In the genomic region with DNA sequence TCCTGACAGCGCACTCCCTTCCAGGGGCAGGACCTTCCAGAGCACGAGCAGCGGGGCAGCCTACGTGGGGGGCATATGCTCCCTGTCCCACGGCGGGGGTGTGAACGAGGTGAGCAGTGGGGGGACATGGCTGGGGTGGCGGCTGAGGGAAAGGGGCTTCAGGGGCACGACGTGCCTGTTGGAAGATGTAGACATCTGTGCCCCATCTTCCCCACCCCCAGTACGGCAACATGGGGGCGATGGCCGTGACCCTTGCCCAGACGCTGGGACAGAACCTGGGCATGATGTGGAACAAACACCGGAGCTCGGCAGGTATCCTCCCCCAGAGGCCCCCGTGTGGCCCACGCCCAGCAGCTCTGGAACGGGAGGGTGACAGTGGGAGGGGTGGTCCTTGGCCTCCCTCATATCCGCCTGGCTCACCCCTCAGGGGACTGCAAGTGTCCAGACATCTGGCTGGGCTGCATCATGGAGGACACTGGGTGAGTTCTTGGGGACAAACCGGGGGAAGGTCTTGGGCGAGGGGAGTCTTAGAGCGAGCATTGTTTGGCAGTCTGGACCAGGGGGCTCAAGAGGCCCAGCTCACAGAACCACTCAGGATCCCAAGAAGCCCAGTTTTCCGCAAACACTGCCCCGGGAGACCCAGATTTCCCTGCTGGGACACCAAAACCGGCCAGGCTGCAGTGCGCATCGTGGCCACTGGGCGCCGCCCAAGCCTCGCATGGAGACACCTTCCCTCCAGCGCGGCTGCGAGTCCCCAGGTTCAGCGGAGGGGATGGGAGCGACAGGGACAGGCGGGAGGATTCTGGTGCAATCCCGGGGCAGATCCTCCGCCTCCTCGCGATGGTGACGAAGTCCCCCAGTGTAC, we compare ENCODE assay signal across 1 cellular context.
TF ChIP-seq lines count a peak whose summit lies in the region.

No MANE protein-coding gene starts in this region.

TF ChIP-seq in HepG2, 621 proteins besides CTCF, POLR2A, EP300 and RAD21 (continued from another document and continues in another):
- TF ChIP-seq, protein P1, sequence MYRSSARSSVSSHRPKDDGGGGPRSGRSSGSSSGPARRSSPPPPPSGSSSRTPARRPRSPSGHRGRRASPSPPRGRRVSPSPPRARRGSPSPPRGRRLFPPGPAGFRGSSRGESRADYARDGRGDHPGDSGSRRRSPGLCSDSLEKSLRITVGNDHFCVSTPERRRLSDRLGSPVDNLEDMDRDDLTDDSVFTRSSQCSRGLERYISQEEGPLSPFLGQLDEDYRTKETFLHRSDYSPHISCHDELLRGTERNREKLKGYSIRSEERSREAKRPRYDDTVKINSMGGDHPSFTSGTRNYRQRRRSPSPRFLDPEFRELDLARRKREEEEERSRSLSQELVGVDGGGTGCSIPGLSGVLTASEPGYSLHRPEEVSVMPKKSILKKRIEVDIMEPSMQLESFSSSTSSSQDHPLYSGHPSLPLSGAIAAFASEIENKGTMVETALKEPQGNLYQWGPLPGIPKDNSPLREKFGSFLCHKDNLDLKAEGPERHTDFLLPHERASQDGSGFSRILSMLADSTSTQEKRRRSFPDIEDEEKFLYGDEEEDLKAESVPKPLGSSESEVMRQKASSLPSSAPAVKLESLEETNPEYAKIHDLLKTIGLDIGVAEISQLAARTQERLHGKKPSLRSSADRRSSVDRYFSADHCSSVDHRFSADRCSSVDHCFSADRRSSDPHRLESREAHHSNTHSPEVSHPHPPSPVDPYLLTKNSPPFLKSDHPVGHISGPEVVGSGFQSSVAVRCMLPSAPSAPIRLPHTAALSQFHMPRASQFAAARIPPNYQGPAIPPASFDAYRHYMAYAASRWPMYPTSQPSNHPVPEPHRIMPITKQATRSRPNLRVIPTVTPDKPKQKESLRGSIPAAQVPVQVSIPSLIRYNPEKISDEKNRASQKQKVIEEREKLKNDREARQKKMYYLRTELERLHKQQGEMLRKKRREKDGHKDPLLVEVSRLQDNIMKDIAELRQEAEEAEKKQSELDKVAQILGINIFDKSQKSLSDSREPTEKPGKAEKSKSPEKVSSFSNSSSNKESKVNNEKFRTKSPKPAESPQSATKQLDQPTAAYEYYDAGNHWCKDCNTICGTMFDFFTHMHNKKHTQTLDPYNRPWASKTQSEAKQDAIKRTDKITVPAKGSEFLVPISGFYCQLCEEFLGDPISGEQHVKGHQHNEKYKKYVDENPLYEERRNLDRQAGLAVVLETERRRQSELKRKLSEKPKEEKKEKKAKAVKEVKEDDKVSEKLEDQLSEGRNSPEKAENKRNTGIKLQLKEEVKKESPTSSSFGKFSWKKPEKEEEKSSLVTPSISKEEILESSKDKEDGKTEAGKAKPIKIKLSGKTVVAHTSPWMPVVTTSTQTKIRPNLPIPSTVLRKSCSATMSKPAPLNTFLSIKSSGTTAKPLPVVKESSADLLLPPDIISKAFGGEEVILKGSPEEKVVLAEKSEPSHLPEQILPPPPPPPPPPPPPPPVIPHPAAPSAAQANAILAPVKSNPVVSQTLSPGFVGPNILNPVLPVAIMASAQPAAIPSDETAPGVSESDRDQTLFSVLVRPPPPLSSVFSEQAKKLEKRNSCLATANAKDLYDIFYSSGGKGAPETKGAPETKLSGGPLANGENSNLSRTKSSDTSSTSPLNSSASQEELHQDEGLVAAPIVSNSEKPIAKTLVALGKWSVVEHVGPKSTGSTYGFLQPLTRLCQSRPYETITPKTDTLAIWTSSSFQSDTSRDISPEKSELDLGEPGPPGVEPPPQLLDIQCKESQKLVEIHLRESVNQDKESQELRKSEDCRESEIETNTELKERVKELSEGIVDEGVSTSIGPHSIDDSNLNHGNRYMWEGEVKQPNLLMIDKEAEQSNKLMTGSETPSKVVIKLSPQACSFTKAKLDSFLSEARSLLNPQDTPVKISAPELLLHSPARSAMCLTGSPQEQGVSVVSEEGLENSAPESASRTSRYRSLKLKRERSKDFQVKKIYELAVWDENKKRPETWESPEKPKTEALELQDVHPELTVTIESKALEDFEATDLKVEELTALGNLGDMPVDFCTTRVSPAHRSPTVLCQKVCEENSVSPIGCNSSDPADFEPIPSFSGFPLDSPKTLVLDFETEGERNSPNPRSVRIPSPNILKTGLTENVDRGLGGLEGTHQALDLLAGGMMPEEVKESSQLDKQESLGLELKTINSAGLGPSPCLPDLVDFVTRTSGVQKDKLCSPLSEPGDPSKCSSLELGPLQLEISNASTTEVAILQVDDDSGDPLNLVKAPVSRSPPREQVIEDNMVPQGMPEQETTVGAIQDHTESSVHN (CRISPR knock-in tag; IDR thresholded peaks at IDR 0.05): no peak
- TF ChIP-seq HNRNPUL1 (IDR thresholded peaks at IDR 0.05; ENCODE audit: low read depth, low read length) (no peak), ZNF333 (CRISPR knock-in tag; IDR thresholded peaks at IDR 0.05; ENCODE audit: borderline replicate concordance) (no peak), SMAD1 (CRISPR knock-in tag; IDR thresholded peaks at IDR 0.05; ENCODE audit: borderline replicate concordance, low read depth) (no peak), ZNF205 (CRISPR knock-in tag; IDR thresholded peaks at IDR 0.05) (no peak), CBX2 (IDR thresholded peaks at IDR 0.05; ENCODE audit: low read depth, low read length) (no peak), CBX2 (CRISPR knock-in tag; IDR thresholded peaks at IDR 0.05; ENCODE audit: low read depth) (no peak), MAFF (IDR thresholded peaks at IDR 0.05; ENCODE audit: low read depth, low read length) (no peak), ATF7-NPFF (CRISPR knock-in tag; IDR thresholded peaks at IDR 0.05; ENCODE audit: low read depth) (no peak), ZNF577 (CRISPR knock-in tag; IDR thresholded peaks at IDR 0.05; ENCODE audit: borderline replicate concordance, low read depth) (no peak), U2AF1 (optimal IDR thresholded peaks at IDR 0.05; ENCODE audit: low read depth, low read length) (no peak), ZFYVE20 (CRISPR knock-in tag; IDR thresholded peaks at IDR 0.05; ENCODE audit: borderline replicate concordance, low read depth) (no peak), SALL2 (CRISPR knock-in tag; IDR thresholded peaks at IDR 0.05) (peak; percentile 16), ZNF335 (CRISPR knock-in tag; IDR thresholded peaks at IDR 0.05) (no peak; the same call in 1 of the 2 replicates), TBX2 (CRISPR knock-in tag; IDR thresholded peaks at IDR 0.05; ENCODE audit: borderline replicate concordance) (no peak), HMG20B (CRISPR knock-in tag; conservative IDR thresholded peaks at IDR 0.05) (no peak), ZNF737 (CRISPR knock-in tag; IDR thresholded peaks at IDR 0.05; ENCODE audit: borderline replicate concordance) (no peak), ZFP41 (CRISPR knock-in tag; IDR thresholded peaks at IDR 0.05; ENCODE audit: borderline replicate concordance) (no peak), ZNF563 (CRISPR knock-in tag; IDR thresholded peaks at IDR 0.05) (no peak), ZNF274 (CRISPR knock-in tag; IDR thresholded peaks at IDR 0.05) (0 out of 2 replicates have a peak, but pooled peaks have one; percentile 55), ZNF687 (CRISPR knock-in tag; IDR thresholded peaks at IDR 0.05) (no peak), ZNF644 (CRISPR knock-in tag; IDR thresholded peaks at IDR 0.05; ENCODE audit: low read depth) (no peak), NKX3-1 (CRISPR knock-in tag; IDR thresholded peaks at IDR 0.05) (no peak), JDP2 (CRISPR knock-in tag; IDR thresholded peaks at IDR 0.05; ENCODE audit: borderline replicate concordance) (no peak), HHEX (CRISPR knock-in tag; IDR thresholded peaks at IDR 0.05) (no peak), ZNF724P (CRISPR knock-in tag; IDR thresholded peaks at IDR 0.05; ENCODE audit: borderline replicate concordance) (no peak), DNMT1 (CRISPR knock-in tag; IDR thresholded peaks at IDR 0.05) (peak; percentile 24; the same call in 1 of the 2 replicates), RBM22 (optimal IDR thresholded peaks at IDR 0.05; ENCODE audit: low read length) (no peak), SMARCE1 (IDR thresholded peaks at IDR 0.05; ENCODE audit: borderline replicate concordance) (no peak)
- TF ChIP-seq, protein P2, sequence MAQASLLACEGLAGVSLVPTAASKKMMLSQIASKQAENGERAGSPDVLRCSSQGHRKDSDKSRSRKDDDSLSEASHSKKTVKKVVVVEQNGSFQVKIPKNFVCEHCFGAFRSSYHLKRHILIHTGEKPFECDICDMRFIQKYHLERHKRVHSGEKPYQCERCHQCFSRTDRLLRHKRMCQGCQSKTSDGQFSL (CRISPR knock-in tag; IDR thresholded peaks at IDR 0.05): no peak
- TF ChIP-seq, protein P3, sequence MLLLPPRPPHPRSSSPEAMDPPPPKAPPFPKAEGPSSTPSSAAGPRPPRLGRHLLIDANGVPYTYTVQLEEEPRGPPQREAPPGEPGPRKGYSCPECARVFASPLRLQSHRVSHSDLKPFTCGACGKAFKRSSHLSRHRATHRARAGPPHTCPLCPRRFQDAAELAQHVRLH (CRISPR knock-in tag; IDR thresholded peaks at IDR 0.05; ENCODE audit: borderline replicate concordance, low read depth): peak; percentile 48; the same call in 1 of the 2 replicates
- TF ChIP-seq, protein P4, sequence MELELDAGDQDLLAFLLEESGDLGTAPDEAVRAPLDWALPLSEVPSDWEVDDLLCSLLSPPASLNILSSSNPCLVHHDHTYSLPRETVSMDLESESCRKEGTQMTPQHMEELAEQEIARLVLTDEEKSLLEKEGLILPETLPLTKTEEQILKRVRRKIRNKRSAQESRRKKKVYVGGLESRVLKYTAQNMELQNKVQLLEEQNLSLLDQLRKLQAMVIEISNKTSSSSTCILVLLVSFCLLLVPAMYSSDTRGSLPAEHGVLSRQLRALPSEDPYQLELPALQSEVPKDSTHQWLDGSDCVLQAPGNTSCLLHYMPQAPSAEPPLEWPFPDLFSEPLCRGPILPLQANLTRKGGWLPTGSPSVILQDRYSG (CRISPR knock-in tag; IDR thresholded peaks at IDR 0.05): no peak
- TF ChIP-seq, protein P5, sequence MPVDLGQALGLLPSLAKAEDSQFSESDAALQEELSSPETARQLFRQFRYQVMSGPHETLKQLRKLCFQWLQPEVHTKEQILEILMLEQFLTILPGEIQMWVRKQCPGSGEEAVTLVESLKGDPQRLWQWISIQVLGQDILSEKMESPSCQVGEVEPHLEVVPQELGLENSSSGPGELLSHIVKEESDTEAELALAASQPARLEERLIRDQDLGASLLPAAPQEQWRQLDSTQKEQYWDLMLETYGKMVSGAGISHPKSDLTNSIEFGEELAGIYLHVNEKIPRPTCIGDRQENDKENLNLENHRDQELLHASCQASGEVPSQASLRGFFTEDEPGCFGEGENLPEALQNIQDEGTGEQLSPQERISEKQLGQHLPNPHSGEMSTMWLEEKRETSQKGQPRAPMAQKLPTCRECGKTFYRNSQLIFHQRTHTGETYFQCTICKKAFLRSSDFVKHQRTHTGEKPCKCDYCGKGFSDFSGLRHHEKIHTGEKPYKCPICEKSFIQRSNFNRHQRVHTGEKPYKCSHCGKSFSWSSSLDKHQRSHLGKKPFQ (CRISPR knock-in tag; IDR thresholded peaks at IDR 0.05; ENCODE audit: insufficient replicate concordance): no peak
- TF ChIP-seq, protein P6, sequence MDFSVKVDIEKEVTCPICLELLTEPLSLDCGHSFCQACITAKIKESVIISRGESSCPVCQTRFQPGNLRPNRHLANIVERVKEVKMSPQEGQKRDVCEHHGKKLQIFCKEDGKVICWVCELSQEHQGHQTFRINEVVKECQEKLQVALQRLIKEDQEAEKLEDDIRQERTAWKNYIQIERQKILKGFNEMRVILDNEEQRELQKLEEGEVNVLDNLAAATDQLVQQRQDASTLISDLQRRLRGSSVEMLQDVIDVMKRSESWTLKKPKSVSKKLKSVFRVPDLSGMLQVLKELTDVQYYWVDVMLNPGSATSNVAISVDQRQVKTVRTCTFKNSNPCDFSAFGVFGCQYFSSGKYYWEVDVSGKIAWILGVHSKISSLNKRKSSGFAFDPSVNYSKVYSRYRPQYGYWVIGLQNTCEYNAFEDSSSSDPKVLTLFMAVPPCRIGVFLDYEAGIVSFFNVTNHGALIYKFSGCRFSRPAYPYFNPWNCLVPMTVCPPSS (IDR thresholded peaks at IDR 0.05): no peak
- TF ChIP-seq, protein P7, sequence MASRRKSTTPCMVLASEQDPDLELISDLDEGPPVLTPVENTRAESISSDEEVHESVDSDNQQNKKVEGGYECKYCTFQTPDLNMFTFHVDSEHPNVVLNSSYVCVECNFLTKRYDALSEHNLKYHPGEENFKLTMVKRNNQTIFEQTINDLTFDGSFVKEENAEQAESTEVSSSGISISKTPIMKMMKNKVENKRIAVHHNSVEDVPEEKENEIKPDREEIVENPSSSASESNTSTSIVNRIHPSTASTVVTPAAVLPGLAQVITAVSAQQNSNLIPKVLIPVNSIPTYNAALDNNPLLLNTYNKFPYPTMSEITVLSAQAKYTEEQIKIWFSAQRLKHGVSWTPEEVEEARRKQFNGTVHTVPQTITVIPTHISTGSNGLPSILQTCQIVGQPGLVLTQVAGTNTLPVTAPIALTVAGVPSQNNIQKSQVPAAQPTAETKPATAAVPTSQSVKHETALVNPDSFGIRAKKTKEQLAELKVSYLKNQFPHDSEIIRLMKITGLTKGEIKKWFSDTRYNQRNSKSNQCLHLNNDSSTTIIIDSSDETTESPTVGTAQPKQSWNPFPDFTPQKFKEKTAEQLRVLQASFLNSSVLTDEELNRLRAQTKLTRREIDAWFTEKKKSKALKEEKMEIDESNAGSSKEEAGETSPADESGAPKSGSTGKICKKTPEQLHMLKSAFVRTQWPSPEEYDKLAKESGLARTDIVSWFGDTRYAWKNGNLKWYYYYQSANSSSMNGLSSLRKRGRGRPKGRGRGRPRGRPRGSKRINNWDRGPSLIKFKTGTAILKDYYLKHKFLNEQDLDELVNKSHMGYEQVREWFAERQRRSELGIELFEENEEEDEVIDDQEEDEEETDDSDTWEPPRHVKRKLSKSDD (CRISPR knock-in tag; IDR thresholded peaks at IDR 0.05; ENCODE audit: low read depth): no peak
